11 cellular contexts compared by ENCODE assay signal in the genomic region with DNA sequence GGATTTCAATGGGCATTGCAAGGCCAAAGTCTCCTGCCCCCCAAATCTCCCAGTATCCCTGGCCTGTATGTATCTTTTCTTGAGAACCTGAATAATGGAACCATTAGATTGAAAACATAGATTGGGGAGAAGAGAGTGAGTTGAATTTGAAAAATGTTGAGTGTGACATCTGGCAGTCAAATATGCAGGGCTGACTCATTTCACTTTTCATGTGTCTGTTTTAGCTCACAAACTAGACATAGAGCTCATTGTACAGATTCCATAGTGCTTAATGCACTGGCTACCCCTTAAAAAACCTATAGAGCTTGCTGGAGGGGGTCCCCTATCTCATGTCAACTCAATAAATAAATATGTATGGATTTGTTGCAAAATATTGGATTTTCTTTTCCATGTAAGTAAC. TPM values are rescaled to one million over a fixed set of nuclear protein-coding genes. Genes with fewer than 3 reads are reported as not detected.
DNase-seq lines count a peak whose midpoint lies in the region; ATAC-seq and TF ChIP-seq lines count a peak whose summit lies in the region.
"Had no signal": no experiment of that assay in that cellular context is flagged by ENCODE, and none has a peak within 500 bp of the region (broad histone marks: within the 10 kb centered on the region; RNA-seq: fewer than 3 reads in every experiment).

No MANE protein-coding gene starts in this region.

- peak overlapping the region; percentile 28 for H3K4me3 ChIP-seq in BE2C (ENCODE audit: low read depth, low read length)
- no peak overlapping the region for H3K4me3 ChIP-seq in fibroblast of lung (replicated peaks in 1 of 4; ENCODE audit: control extremely low read depth in 1 of 4, insufficient read depth in 1 of 4, low read depth in 3 of 4, low read length in 4 of 4)
- H3K4me3 ChIP-seq: body of pancreas, suprapubic skin had no signal

- peaks cover 40% of the 10 kb centered on the region for H3K4me1 ChIP-seq in BE2C
- peaks cover 17% of the 10 kb centered on the region for H3K4me1 ChIP-seq in fibroblast of lung (ENCODE audit: control insufficient read depth, extremely low read depth, insufficient read depth, low read length)
- H3K4me1 ChIP-seq: body of pancreas had no signal

- H3K9ac ChIP-seq in fibroblast of lung (ENCODE audit: insufficient read depth, low read length), result no peak overlapping the region

- no peaks in the 10 kb centered on the region for H3K27me3 ChIP-seq in BE2C
- no peaks in the 10 kb centered on the region for H3K27me3 ChIP-seq in fibroblast of lung (ENCODE audit: control insufficient read depth, insufficient read depth, low read length)
- H3K27me3 ChIP-seq: body of pancreas, suprapubic skin had no signal

- DNase-seq in BE2C (no peak), NCI-H446 treated with DMSO at 0.1 percent for 48 hours (lab: John Stamatoyannopoulos, UW) (peak; percentile 29), fibroblast of lung (ENCODE audit: low read depth in 2 of 2) (peak in 1 of 2 donors; percentile 51), NCI-H1436 (lab: John Stamatoyannopoulos, UW) (no peak), NCI-H69 (lab: John Stamatoyannopoulos, UW) (no peak), DMS79 (lab: John Stamatoyannopoulos, UW) (no peak), GM03348 (ENCODE audit: low spot score) (no peak)
- DNase-seq: Kasumi-1 had no signal

- ATAC-seq in GM21360 (IDR thresholded peaks at IDR 0.05; ENCODE audit: unreplicated experiment), result peak; percentile 87
- ATAC-seq: body of pancreas had no signal

- no peak for TF ChIP-seq CTCF in BE2C (IDR thresholded peaks at IDR 0.05; ENCODE audit: low read depth, low read length)
- no peak for TF ChIP-seq CTCF in fibroblast of lung (conservative IDR thresholded peaks at IDR 0.05 in 1 of 2, IDR thresholded peaks at IDR 0.05 in 1 of 2; ENCODE audit: low read depth in 1 of 2, low read length in 2 of 2)

- peaks cover 28% of the 10 kb centered on the region for H3K36me3 ChIP-seq in BE2C
- H3K36me3 ChIP-seq in fibroblast of lung (ENCODE audit: control insufficient read depth, insufficient read depth, low read length), result peaks cover 3% of the 10 kb centered on the region
- H3K36me3 ChIP-seq: suprapubic skin had no signal

- H3K4me2 ChIP-seq in fibroblast of lung (ENCODE audit: extremely low read depth, insufficient read depth, low read length), result peak overlapping the region; percentile 68

- no peak overlapping the region for H2AFZ ChIP-seq in fibroblast of lung (ENCODE audit: low read length)

- no peaks in the 10 kb centered on the region for H4K20me1 ChIP-seq in fibroblast of lung (ENCODE audit: control insufficient read depth, extremely low read depth, insufficient read depth, low read length)

- H3K9me3 ChIP-seq in BE2C, result no peaks in the 10 kb centered on the region
- no peaks in the 10 kb centered on the region for H3K9me3 ChIP-seq in fibroblast of lung (ENCODE audit: control insufficient read depth, insufficient read depth, low read depth, low read length)
- H3K9me3 ChIP-seq: body of pancreas, suprapubic skin had no signal

- H3K27ac ChIP-seq in fibroblast of lung (ENCODE audit: insufficient read depth, low read length), result peak overlapping the region; percentile 49
- H3K27ac ChIP-seq: body of pancreas, suprapubic skin had no signal

- peaks cover 87% of the 10 kb centered on the region for H3K79me2 ChIP-seq in fibroblast of lung (ENCODE audit: control insufficient read depth, insufficient read depth, low read length)

RNA-seq across cellular contexts. Expression of gene DDR2, which starts 30.8 kb away (rescaled TPM):
- polyA plus RNA-seq in BE2C (2012; ENCODE audit: insufficient read depth, insufficient read length, low read depth), result 88.3 TPM
- 252 and 303 TPM in 2 replicates for total RNA-seq in fibroblast of lung
- polyA plus RNA-seq in fibroblast of lung, result 144 and 192 TPM in 2 replicates
- polyA plus RNA-seq in fibroblast of lung (2012), result 65.9 and 114 TPM in 2 replicates
- 313 and 334 TPM in 2 replicates for polyA minus RNA-seq in fibroblast of lung (ENCODE audit: low replicate concordance)
